Comparison of ENCODE assay signal across 3 cellular contexts in the genomic region with DNA sequence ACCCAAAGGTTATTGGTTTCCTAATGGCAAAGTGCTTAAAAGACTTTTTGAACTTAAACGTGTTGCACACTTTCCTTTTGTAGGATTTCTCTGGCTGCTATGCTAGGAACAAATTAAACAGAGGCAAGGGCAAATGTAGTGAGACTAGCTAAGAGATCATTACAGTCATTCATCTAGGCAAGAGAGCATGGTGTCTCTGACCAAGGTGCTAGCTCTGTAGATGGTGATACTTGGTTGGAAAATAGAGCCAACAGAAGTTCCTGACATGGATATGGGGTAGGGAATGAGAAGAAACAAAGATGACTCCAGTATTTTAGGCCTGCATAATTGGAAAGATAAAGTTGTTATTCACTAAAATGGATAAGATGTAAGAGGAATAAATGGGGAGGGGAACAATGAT.
TF ChIP-seq lines count a peak whose summit lies in the region.

No MANE protein-coding gene starts in this region.

TF ChIP-seq in GM23338, 12 proteins besides CTCF, POLR2A, EP300 and RAD21:
- TF ChIP-seq, protein P1, sequence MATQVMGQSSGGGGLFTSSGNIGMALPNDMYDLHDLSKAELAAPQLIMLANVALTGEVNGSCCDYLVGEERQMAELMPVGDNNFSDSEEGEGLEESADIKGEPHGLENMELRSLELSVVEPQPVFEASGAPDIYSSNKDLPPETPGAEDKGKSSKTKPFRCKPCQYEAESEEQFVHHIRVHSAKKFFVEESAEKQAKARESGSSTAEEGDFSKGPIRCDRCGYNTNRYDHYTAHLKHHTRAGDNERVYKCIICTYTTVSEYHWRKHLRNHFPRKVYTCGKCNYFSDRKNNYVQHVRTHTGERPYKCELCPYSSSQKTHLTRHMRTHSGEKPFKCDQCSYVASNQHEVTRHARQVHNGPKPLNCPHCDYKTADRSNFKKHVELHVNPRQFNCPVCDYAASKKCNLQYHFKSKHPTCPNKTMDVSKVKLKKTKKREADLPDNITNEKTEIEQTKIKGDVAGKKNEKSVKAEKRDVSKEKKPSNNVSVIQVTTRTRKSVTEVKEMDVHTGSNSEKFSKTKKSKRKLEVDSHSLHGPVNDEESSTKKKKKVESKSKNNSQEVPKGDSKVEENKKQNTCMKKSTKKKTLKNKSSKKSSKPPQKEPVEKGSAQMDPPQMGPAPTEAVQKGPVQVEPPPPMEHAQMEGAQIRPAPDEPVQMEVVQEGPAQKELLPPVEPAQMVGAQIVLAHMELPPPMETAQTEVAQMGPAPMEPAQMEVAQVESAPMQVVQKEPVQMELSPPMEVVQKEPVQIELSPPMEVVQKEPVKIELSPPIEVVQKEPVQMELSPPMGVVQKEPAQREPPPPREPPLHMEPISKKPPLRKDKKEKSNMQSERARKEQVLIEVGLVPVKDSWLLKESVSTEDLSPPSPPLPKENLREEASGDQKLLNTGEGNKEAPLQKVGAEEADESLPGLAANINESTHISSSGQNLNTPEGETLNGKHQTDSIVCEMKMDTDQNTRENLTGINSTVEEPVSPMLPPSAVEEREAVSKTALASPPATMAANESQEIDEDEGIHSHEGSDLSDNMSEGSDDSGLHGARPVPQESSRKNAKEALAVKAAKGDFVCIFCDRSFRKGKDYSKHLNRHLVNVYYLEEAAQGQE (IDR thresholded peaks at IDR 0.05; ENCODE audit: unreplicated experiment) = peak; percentile 17
- TF ChIP-seq ETS1 (IDR thresholded peaks at IDR 0.05) = no peak
TF ChIP-seq in GM23338: peak in this region for 1.

TF ChIP-seq in HCT116, 20 proteins besides CTCF, POLR2A, EP300 and RAD21:
- TF ChIP-seq, protein P1 (IDR thresholded peaks at IDR 0.05; ENCODE audit: low read depth) = peak; percentile 38
- TF ChIP-seq EZH2 (IDR thresholded peaks at IDR 0.05) = no peak

TF ChIP-seq in Ishikawa, 13 proteins besides CTCF, POLR2A, EP300 and RAD21:
- TF ChIP-seq, protein P1 (IDR thresholded peaks at IDR 0.05; ENCODE audit: low read depth) = peak; percentile 65
- TF ChIP-seq YY1 (IDR thresholded peaks at IDR 0.05; ENCODE audit: low read depth) = no peak
- TF ChIP-seq, protein P2, sequence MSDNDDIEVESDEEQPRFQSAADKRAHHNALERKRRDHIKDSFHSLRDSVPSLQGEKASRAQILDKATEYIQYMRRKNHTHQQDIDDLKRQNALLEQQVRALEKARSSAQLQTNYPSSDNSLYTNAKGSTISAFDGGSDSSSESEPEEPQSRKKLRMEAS (IDR thresholded peaks at IDR 0.05) = no peak
